In genomic region chr15:50355980-50356379, GRCh38 we compare ENCODE assay signal across 7 cellular contexts. TPM values are rescaled to one million over a fixed set of nuclear protein-coding genes. Genes with fewer than 3 reads are reported as not detected.
DNase-seq lines count a peak whose midpoint lies in the region; ATAC-seq, FAIRE-seq and TF ChIP-seq lines count a peak whose summit lies in the region.

No MANE protein-coding gene starts in this region.

- H3K27me3 Mint-ChIP-seq in T-helper 17 cell, result no peaks in the 10 kb centered on the region

- H3K4me3 Mint-ChIP-seq in T-helper 17 cell, result peak overlapping the region; percentile 96

- H3K4me1 ChIP-seq in foreskin keratinocyte, result peaks cover 7% of the 10 kb centered on the region
- peaks cover 17% of the 10 kb centered on the region for H3K4me1 ChIP-seq in skeletal muscle satellite cell (ENCODE audit: control insufficient read depth, insufficient read depth, low read length)

- H3K36me3 Mint-ChIP-seq in T-helper 17 cell (ENCODE audit: low read depth), result peaks cover 6% of the 10 kb centered on the region

- peak overlapping the region; percentile 92 for H3K4me2 ChIP-seq in skeletal muscle satellite cell (ENCODE audit: low read length)

- H3K9ac ChIP-seq in skeletal muscle satellite cell (ENCODE audit: low read depth, low read length), result peak overlapping the region; percentile 100

- H3K4me3 ChIP-seq in H7 (ENCODE audit: insufficient read depth, low read depth, low read length) (peak overlapping the region; percentile 87), skeletal muscle satellite cell (ENCODE audit: low read length) (peak overlapping the region; percentile 92)

- peaks cover 3% of the 10 kb centered on the region for H3K36me3 ChIP-seq in H7 (replicated peaks; ENCODE audit: control insufficient read depth, insufficient read depth, low read length)
- peaks cover 25% of the 10 kb centered on the region for H3K36me3 ChIP-seq in skeletal muscle satellite cell (ENCODE audit: insufficient read depth, low read length)

- no peaks in the 10 kb centered on the region for H3K9me3 ChIP-seq in T-helper 17 cell (ENCODE audit: control insufficient read depth, low read length, poor library complexity, severe bottlenecking)
- no peaks in the 10 kb centered on the region for H3K9me3 ChIP-seq in skeletal muscle satellite cell (replicated peaks; ENCODE audit: low read length)

- no peak for DNase-seq in H7
- no peak for DNase-seq in T-helper 17 cell
- no peak for DNase-seq in foreskin keratinocyte
- DNase-seq in frontal cortex (ENCODE audit: low spot score in 2 of 2), result no peak
- no peak for DNase-seq in activated CD8-positive, alpha-beta memory T cell treated with anti-CD3 and anti-CD28 coated beads for 24 hours

- H3K27me3 ChIP-seq in H7 (ENCODE audit: control insufficient read depth, insufficient read depth, low read length), result no peaks in the 10 kb centered on the region
- no peaks in the 10 kb centered on the region for H3K27me3 ChIP-seq in foreskin keratinocyte
- H3K27me3 ChIP-seq in skeletal muscle satellite cell (ENCODE audit: control insufficient read depth, insufficient read depth, low read length), result no peaks in the 10 kb centered on the region

- peaks cover 43% of the 10 kb centered on the region for H3K4me1 Mint-ChIP-seq in T-helper 17 cell

- FAIRE-seq in frontal cortex (lab: Jason Lieb, UNC), result no peak

- ATAC-seq in T-helper 17 cell, result no peak
- no peak for ATAC-seq in foreskin keratinocyte
- no peak for ATAC-seq in GM18861 (IDR thresholded peaks at IDR 0.05; ENCODE audit: unreplicated experiment)

- TF ChIP-seq CTCF in foreskin keratinocyte (conservative IDR thresholded peaks at IDR 0.05), result no peak

- H3K27ac Mint-ChIP-seq in T-helper 17 cell, result peak overlapping the region; percentile 99

- H3K27ac ChIP-seq in foreskin keratinocyte, result peak overlapping the region; percentile 98

RNA-seq across cellular contexts. Expression of gene GABPB1, which starts 1.0 kb away (rescaled TPM):
- 39.6 and 43.0 TPM in 2 replicates for total RNA-seq in H7 (2014; rRNA removed; shearing (Covaris generic))
- 10 to 100 TPM; 25.9 to 32.3 TPM for total RNA-seq in T-helper 17 cell
- total RNA-seq in foreskin keratinocyte, result 23.7 and 26.1 TPM in 2 replicates
- polyA plus RNA-seq in foreskin keratinocyte, result 10.3 and 11.9 TPM in 2 replicates
- 29.1 and 31.2 TPM in 2 replicates for total RNA-seq in skeletal muscle satellite cell (2012; rRNA removed)
- 53.8 TPM for total RNA-seq in frontal cortex
